30 cellular contexts compared by ENCODE assay signal in genomic region chr5:126534543-126534942, GRCh38.
"Had no signal": no experiment of that assay in that cellular context is flagged by ENCODE, and none has a peak within 500 bp of the region (broad histone marks: within the 10 kb centered on the region; RNA-seq: fewer than 3 reads in every experiment).

No MANE protein-coding gene starts in this region.

- H3K27ac Mint-ChIP-seq: natural killer cell; neural progenitor cell; progenitor cell of endocrine pancreas; stimulated activated memory B cell treated with anti-CD40 and anti-IgM and Interleukin-4, amounts not matched to agents 10 μg/mL and 1 μg/mL and 100 μg/mL, for 72 hours; stimulated activated naive CD8-positive, alpha-beta T cell treated with anti-CD3 and anti-CD28 coated beads, Interleukin-15, amount 100 ng/mL, for 72 hours had no signal

- H3K9me3 ChIP-seq: ovary, psoas muscle, spleen, suprapubic skin, testis, tibial nerve, upper lobe of left lung, vagina had no signal

- H3K4me1 Mint-ChIP-seq: natural killer cell; stimulated activated memory B cell treated with anti-CD40 and anti-IgM and Interleukin-4, amounts not matched to agents 10 μg/mL and 1 μg/mL and 100 μg/mL, for 72 hours; stimulated activated naive CD8-positive, alpha-beta T cell treated with anti-CD3 and anti-CD28 coated beads, Interleukin-15, amount 100 ng/mL, for 72 hours had no signal

- H3K4me3 Mint-ChIP-seq: natural killer cell; nephron; neural progenitor cell; stimulated activated memory B cell treated with anti-CD40 and anti-IgM and Interleukin-4, amounts not matched to agents 10 μg/mL and 1 μg/mL and 100 μg/mL, for 72 hours; stimulated activated naive CD8-positive, alpha-beta T cell treated with anti-CD3 and anti-CD28 coated beads, Interleukin-15, amount 100 ng/mL, for 72 hours had no signal

- H3K4me2 ChIP-seq: neural progenitor cell, smooth muscle cell had no signal

- H3K4me1 ChIP-seq: parathyroid adenoma, psoas muscle had no signal

- ATAC-seq: natural killer cell; psoas muscle; right cardiac atrium; sciatic nerve; stimulated activated memory B cell treated with anti-CD40 and anti-IgM and Interleukin-4, amounts not matched to agents 10 μg/mL and 1 μg/mL and 100 μg/mL, for 72 hours; stimulated activated naive CD8-positive, alpha-beta T cell treated with anti-CD3 and anti-CD28 coated beads, Interleukin-15, amount 100 ng/mL, for 72 hours; stimulated activated naive CD8-positive, alpha-beta T cell treated with anti-CD3 and anti-CD28 coated beads, Interleukin-15, Interleukin-2, amounts not matched to agents 100 U/mL and 50 U/mL, for 24 hours had no signal

- H3K9ac ChIP-seq: neural progenitor cell, parathyroid adenoma had no signal

- H3K27me3 Mint-ChIP-seq: progenitor cell of endocrine pancreas; stimulated activated memory B cell treated with anti-CD40 and anti-IgM and Interleukin-4, amounts not matched to agents 10 μg/mL and 1 μg/mL and 100 μg/mL, for 72 hours; stimulated activated naive CD8-positive, alpha-beta T cell treated with anti-CD3 and anti-CD28 coated beads, Interleukin-15, amount 100 ng/mL, for 72 hours had no signal

- H3K27me3 ChIP-seq: neural progenitor cell, ovary, spleen, suprapubic skin, testis, tibial nerve, upper lobe of left lung, vagina had no signal

- H2AFZ ChIP-seq: neural progenitor cell, parathyroid adenoma had no signal

- H3K9me3 Mint-ChIP-seq: natural killer cell; nephron; neural progenitor cell; stimulated activated memory B cell treated with anti-CD40 and anti-IgM and Interleukin-4, amounts not matched to agents 10 μg/mL and 1 μg/mL and 100 μg/mL, for 72 hours; stimulated activated naive CD8-positive, alpha-beta T cell treated with anti-CD3 and anti-CD28 coated beads, Interleukin-15, amount 100 ng/mL, for 72 hours had no signal

- H3K36me3 ChIP-seq: neural progenitor cell, ovary, spleen, suprapubic skin, tibial nerve, upper lobe of left lung, vagina had no signal

- H3K36me3 Mint-ChIP-seq: natural killer cell; neural progenitor cell; stimulated activated memory B cell treated with anti-CD40 and anti-IgM and Interleukin-4, amounts not matched to agents 10 μg/mL and 1 μg/mL and 100 μg/mL, for 72 hours had no signal

- H3K27ac ChIP-seq: neural progenitor cell, ovary, parathyroid adenoma, psoas muscle, skin epidermis, spleen, suprapubic skin, testis, vagina had no signal

- H3K4me3 ChIP-seq: neural progenitor cell, ovary, psoas muscle, skin epidermis, smooth muscle cell, spleen, suprapubic skin, testis, tibial nerve, upper lobe of left lung, vagina had no signal

- DNase-seq: natural killer cell; occipital lobe; ovary; posterior cingulate gyrus; psoas muscle; right cardiac atrium; spleen; stimulated activated CD4-positive, alpha-beta T cell treated with anti-CD3 and anti-CD28 coated beads, Interleukin-12 subunit alpha, Interleukin-12 subunit beta, amount 100 ng/mL, for 4 hours; stimulated activated CD4-positive, alpha-beta T cell treated with anti-CD3 and anti-CD28 coated beads, Interleukin-1b, Interleukin-23, amount 100 ng/mL, for 48 hours; stimulated activated CD4-positive, alpha-beta T cell treated with anti-CD3 and anti-CD28 coated beads, Interleukin-4, amount 100 ng/mL, for 1 hour; stimulated activated CD4-positive, alpha-beta T cell treated with anti-CD3 and anti-CD28 coated beads, Interleukin-4, amount 100 ng/mL, for 4 hours; stimulated activated CD8-positive, alpha-beta memory T cell treated with anti-CD3 and anti-CD28 coated beads, Interleukin-4, amount 100 ng/mL, for 48 hours; stimulated activated naive CD4-positive, alpha-beta T cell; stimulated activated naive CD8-positive, alpha-beta T cell treated with anti-CD3 and anti-CD28 coated beads, Interleukin-15, amount 100 ng/mL, for 72 hours; stimulated activated naive CD8-positive, alpha-beta T cell treated with anti-CD3 and anti-CD28 coated beads, Interleukin-15, Interleukin-2, amounts not matched to agents 100 U/mL and 50 U/mL, for 24 hours; substantia nigra; testis; trophoblast cell; upper lobe of left lung had no signal
